In the genomic region with DNA sequence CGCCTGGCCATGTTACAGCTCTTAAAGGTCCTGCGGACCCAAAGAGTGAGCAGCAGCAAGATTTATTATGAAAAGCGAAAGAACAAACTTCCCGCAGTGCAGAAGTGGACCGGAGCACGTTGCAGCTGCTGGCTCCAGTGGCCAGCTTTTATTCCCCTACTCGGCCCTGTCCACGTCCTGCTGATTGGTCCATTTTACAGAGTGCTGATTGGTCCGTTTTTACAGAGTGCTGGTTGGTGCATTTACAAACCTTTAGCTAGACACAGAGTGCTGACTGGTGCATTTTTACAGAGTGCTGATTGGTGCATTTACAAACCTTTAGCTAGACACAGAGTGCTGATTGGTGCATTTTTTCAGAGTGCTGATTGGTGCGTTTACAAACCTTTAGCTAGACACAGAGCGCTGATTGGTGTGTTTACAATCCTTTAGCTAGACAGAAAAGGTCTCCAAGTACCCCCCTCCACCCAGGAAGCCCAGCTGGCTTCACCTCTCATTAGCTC, we compare ENCODE assay signal across 1 cellular context.
TF ChIP-seq lines count a peak whose summit lies in the region.

No MANE protein-coding gene starts in this region.

TF ChIP-seq in K562, 482 proteins besides CTCF, POLR2A, EP300 and RAD21:
- TF ChIP-seq ZNF316 (IDR thresholded peaks at IDR 0.05): peak; percentile 37
- peak; percentile 63 for TF ChIP-seq NFYB (IDR thresholded peaks at IDR 0.05; ENCODE audit: extremely low read depth, insufficient read length)
TF ChIP-seq in K562: peak in this region for 2; not testable (repeated sequence) for 480.
